ENCODE assay signal across 1 cellular context in genomic region chr19:42422092-42422575, GRCh38.
TF ChIP-seq lines count a peak whose summit lies in the region.

No MANE protein-coding gene starts in this region.

TF ChIP-seq in GM23338, 12 proteins besides CTCF, POLR2A, EP300 and RAD21 (continued from another document):
- TF ChIP-seq ZNF462 (CRISPR knock-in tag; IDR thresholded peaks at IDR 0.05) (no peak), CREB1 (CRISPR knock-in tag; IDR thresholded peaks at IDR 0.05; ENCODE audit: low read depth) (no peak), STAT1 (IDR thresholded peaks at IDR 0.05; ENCODE audit: unreplicated experiment) (no peak), EZH2phosphoT487 (IDR thresholded peaks at IDR 0.05; ENCODE audit: unreplicated experiment) (no peak)
